In the genomic region with DNA sequence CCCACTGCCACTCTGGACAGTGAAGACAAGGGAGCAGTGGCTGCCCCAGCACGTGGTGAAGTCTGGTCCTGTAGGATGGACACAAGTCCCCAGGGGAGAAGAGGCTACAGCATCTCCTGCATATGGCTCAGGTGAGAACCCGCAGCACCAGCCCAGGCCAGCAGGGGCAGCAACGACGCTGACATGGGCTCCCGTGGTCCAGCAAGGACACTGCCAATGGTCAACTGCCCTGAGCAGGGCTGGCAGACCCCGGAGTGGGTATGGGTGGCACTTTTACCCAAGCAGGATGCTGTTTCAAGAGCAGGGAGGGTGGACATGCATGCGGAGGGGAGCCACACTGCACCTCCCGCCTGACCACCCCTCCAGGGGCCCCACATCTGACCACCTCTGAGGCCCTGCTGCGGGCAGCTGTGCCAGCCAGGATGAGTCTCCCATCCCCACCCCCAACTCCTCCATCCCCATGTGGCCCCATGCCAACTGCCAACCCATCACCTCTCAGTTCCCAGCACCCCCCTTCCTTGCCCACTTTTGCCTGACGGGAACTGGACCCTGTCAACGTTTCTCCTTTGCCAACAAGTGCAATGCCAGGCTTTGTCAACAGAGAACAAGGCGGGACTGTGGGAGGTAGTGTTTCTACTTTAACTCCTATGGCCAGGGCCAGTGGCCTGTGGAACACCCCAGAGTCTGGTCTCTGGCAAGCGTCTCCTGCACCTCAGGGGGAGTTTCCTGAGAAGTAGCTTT, we compare ENCODE assay signal across 1 cellular context.
TF ChIP-seq lines count a peak whose summit lies in the region.

No MANE protein-coding gene starts in this region.

TF ChIP-seq in IMR-90, 13 proteins besides CTCF, POLR2A, EP300 and RAD21:
- TF ChIP-seq MAFK (IDR thresholded peaks at IDR 0.05; ENCODE audit: low read depth, low read length) (no peak), MAZ (IDR thresholded peaks at IDR 0.05; ENCODE audit: borderline replicate concordance, low read depth, low read length) (no peak), CHD1 (IDR thresholded peaks at IDR 0.05; ENCODE audit: low read depth, low read length) (no peak), NFE2L2 (IDR thresholded peaks at IDR 0.05; ENCODE audit: low read depth, low read length) (no peak), RCOR1 (IDR thresholded peaks at IDR 0.05; ENCODE audit: insufficient replicate concordance, low read length) (no peak), CEBPB (IDR thresholded peaks at IDR 0.05; ENCODE audit: low read depth, low read length) (no peak), SMC3 (IDR thresholded peaks at IDR 0.05; ENCODE audit: low read depth, low read length) (no peak), RFX5 (IDR thresholded peaks at IDR 0.05; ENCODE audit: low read depth, low read length) (no peak), BHLHE40 (IDR thresholded peaks at IDR 0.05; ENCODE audit: low read depth, low read length) (no peak), FOS (IDR thresholded peaks at IDR 0.05; ENCODE audit: low read depth, low read length) (no peak), MXI1 (IDR thresholded peaks at IDR 0.05; ENCODE audit: borderline replicate concordance, low read depth, low read length) (no peak)
- TF ChIP-seq, protein P1, sequence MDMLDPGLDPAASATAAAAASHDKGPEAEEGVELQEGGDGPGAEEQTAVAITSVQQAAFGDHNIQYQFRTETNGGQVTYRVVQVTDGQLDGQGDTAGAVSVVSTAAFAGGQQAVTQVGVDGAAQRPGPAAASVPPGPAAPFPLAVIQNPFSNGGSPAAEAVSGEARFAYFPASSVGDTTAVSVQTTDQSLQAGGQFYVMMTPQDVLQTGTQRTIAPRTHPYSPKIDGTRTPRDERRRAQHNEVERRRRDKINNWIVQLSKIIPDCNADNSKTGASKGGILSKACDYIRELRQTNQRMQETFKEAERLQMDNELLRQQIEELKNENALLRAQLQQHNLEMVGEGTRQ (IDR thresholded peaks at IDR 0.05; ENCODE audit: low read depth, low read length), result no peak
- TF ChIP-seq, protein P2, sequence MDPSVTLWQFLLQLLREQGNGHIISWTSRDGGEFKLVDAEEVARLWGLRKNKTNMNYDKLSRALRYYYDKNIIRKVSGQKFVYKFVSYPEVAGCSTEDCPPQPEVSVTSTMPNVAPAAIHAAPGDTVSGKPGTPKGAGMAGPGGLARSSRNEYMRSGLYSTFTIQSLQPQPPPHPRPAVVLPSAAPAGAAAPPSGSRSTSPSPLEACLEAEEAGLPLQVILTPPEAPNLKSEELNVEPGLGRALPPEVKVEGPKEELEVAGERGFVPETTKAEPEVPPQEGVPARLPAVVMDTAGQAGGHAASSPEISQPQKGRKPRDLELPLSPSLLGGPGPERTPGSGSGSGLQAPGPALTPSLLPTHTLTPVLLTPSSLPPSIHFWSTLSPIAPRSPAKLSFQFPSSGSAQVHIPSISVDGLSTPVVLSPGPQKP (IDR thresholded peaks at IDR 0.05; ENCODE audit: borderline replicate concordance, low read depth, low read length), result no peak
